ENCODE assay signal across 22 cellular contexts in the genomic region with DNA sequence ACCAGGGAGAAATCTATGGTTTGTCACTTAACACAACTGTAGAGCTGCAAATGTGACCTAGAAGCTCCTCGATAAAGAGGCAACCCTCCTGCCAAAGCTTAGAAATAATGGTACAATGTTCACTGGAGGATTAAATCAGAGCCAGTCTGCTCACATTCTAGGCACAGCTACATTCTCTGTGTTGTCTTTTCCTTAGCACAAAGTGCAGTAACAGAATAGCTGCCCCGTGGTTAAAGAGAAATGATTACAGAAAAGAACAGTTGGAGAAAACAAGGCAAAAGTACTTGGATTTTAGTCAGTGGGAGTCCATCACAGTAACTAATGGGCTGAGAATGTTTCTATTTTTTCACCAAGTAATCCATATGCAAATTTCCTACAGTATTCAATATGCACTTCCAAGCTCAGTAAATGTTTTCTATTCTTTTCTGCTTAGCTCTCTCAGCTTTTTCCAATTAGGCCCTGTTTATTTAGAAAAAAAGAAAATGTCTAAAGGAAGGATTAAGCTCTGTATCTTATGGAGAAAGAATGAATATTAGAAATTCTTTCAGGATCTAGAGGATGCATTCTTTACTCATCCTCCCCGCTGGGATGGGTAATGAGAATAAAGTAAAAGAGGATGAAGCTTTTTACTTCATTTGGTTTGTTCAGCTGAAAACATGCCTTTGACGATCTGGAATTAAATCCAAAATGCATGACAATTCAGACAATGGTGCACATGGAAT.
DNase-seq lines count a peak whose midpoint lies in the region; ATAC-seq and TF ChIP-seq lines count a peak whose summit lies in the region.
"Had no signal": no experiment of that assay in that cellular context is flagged by ENCODE, and none has a peak within 500 bp of the region (broad histone marks: within the 10 kb centered on the region; RNA-seq: fewer than 3 reads in every experiment).

No MANE protein-coding gene starts in this region.

- no peaks in the 10 kb centered on the region for H3K27me3 ChIP-seq in brain microvascular endothelial cell (replicated peaks)
- no peaks in the 10 kb centered on the region for H3K27me3 ChIP-seq in iPS-20b (ENCODE audit: insufficient read depth, low read length)
- H3K27me3 ChIP-seq: tibial nerve had no signal

- H3K4me1 Mint-ChIP-seq in stimulated activated naive CD8-positive, alpha-beta T cell treated with anti-CD3 and anti-CD28 coated beads, Interleukin-15, Interleukin-2, amounts not matched to agents 100 ng/mL and 50 ng/mL, for 24 hours (ENCODE audit: low read depth) = peaks cover 12% of the 10 kb centered on the region
- peaks cover 11% of the 10 kb centered on the region for H3K4me1 Mint-ChIP-seq in stimulated activated naive CD8-positive, alpha-beta T cell treated with anti-CD3 and anti-CD28 coated beads, Interleukin-15, amount 100 ng/mL, for 72 hours
- peaks cover 45% of the 10 kb centered on the region for H3K4me1 Mint-ChIP-seq in nephron progenitor cell
- H3K4me1 Mint-ChIP-seq: central memory CD8-positive, alpha-beta T cell had no signal

- H3K36me3 ChIP-seq in brain microvascular endothelial cell (replicated peaks) (no peaks in the 10 kb centered on the region), iPS-20b (ENCODE audit: insufficient read depth, low read depth, low read length) (no peaks in the 10 kb centered on the region)
- H3K36me3 ChIP-seq: tibial nerve had no signal

- no peak overlapping the region; the same call in 1 of the 2 replicates for H3K9ac ChIP-seq in iPS-20b (ENCODE audit: low read depth, low read length)
- H3K9ac ChIP-seq: KMS-11 had no signal

- no peaks in the 10 kb centered on the region for H3K9me3 ChIP-seq in iPS-20b (ENCODE audit: insufficient read depth, low read depth, low read length)
- H3K9me3 ChIP-seq: psoas muscle, tibial nerve had no signal

- no peak overlapping the region for H3K4me3 ChIP-seq in brain microvascular endothelial cell (ENCODE audit: low read depth, low read length)
- peak overlapping the region; percentile 5 for H3K4me3 ChIP-seq in iPS-20b (ENCODE audit: low read length)
- H3K4me3 ChIP-seq: psoas muscle, skin epidermis, tibial nerve had no signal

- H3K9me3 Mint-ChIP-seq in stimulated activated naive CD8-positive, alpha-beta T cell treated with anti-CD3 and anti-CD28 coated beads, Interleukin-15, Interleukin-2, amounts not matched to agents 100 ng/mL and 50 ng/mL, for 24 hours = no peaks in the 10 kb centered on the region
- no peaks in the 10 kb centered on the region for H3K9me3 Mint-ChIP-seq in stimulated activated naive CD8-positive, alpha-beta T cell treated with anti-CD3 and anti-CD28 coated beads, Interleukin-15, amount 100 ng/mL, for 72 hours
- H3K9me3 Mint-ChIP-seq in nephron progenitor cell = no peaks in the 10 kb centered on the region
- H3K9me3 Mint-ChIP-seq: central memory CD8-positive, alpha-beta T cell; neural crest cell had no signal

- no peak for TF ChIP-seq CTCF in brain microvascular endothelial cell (IDR thresholded peaks at IDR 0.05; ENCODE audit: low read depth, low read length, missing control alignments)
- TF ChIP-seq CTCF in nephron progenitor cell (IDR thresholded peaks at IDR 0.05) = no peak

- in situ Hi-C loops in brain microvascular endothelial cell (cut with HindIII; ENCODE audit: low pct_ligation_motif_present, low sequenced_read_pairs) = no loop called here

- H3K27ac Mint-ChIP-seq in stimulated activated naive CD8-positive, alpha-beta T cell treated with anti-CD3 and anti-CD28 coated beads, Interleukin-15, Interleukin-2, amounts not matched to agents 100 ng/mL and 50 ng/mL, for 24 hours = peak overlapping the region; percentile 32
- no peak overlapping the region for H3K27ac Mint-ChIP-seq in stimulated activated naive CD8-positive, alpha-beta T cell treated with anti-CD3 and anti-CD28 coated beads, Interleukin-15, amount 100 ng/mL, for 72 hours
- no peak overlapping the region for H3K27ac Mint-ChIP-seq in nephron progenitor cell

- H3K4me1 ChIP-seq in iPS-20b (ENCODE audit: insufficient read depth, low read length) = peaks cover 32% of the 10 kb centered on the region
- H3K4me1 ChIP-seq: psoas muscle had no signal

- H3K36me3 Mint-ChIP-seq in stimulated activated naive CD8-positive, alpha-beta T cell treated with anti-CD3 and anti-CD28 coated beads, Interleukin-15, Interleukin-2, amounts not matched to agents 100 ng/mL and 50 ng/mL, for 24 hours (ENCODE audit: low read depth) = no peaks in the 10 kb centered on the region
- no peaks in the 10 kb centered on the region for H3K36me3 Mint-ChIP-seq in nephron progenitor cell (ENCODE audit: low read depth)

- peak overlapping the region; percentile 20 for H3K27ac ChIP-seq in brain microvascular endothelial cell
- peak overlapping the region; percentile 5 for H3K27ac ChIP-seq in iPS-20b (ENCODE audit: low read length)
- H3K27ac ChIP-seq: C4-2B, KMS-11, psoas muscle had no signal

- no peak overlapping the region for H3K4me3 Mint-ChIP-seq in stimulated activated naive CD8-positive, alpha-beta T cell treated with anti-CD3 and anti-CD28 coated beads, Interleukin-15, Interleukin-2, amounts not matched to agents 100 ng/mL and 50 ng/mL, for 24 hours
- no peak overlapping the region for H3K4me3 Mint-ChIP-seq in stimulated activated naive CD8-positive, alpha-beta T cell treated with anti-CD3 and anti-CD28 coated beads, Interleukin-15, amount 100 ng/mL, for 72 hours
- no peak overlapping the region for H3K4me3 Mint-ChIP-seq in nephron progenitor cell
- H3K4me3 Mint-ChIP-seq: central memory CD8-positive, alpha-beta T cell had no signal

- H3K27me3 Mint-ChIP-seq in stimulated activated naive CD8-positive, alpha-beta T cell treated with anti-CD3 and anti-CD28 coated beads, Interleukin-15, Interleukin-2, amounts not matched to agents 100 ng/mL and 50 ng/mL, for 24 hours = peaks cover 6% of the 10 kb centered on the region
- H3K27me3 Mint-ChIP-seq in stimulated activated naive CD8-positive, alpha-beta T cell treated with anti-CD3 and anti-CD28 coated beads, Interleukin-15, amount 100 ng/mL, for 72 hours = no peaks in the 10 kb centered on the region
- no peaks in the 10 kb centered on the region for H3K27me3 Mint-ChIP-seq in nephron progenitor cell (ENCODE audit: low read depth, poor library complexity)

- ATAC-seq in stimulated activated naive CD8-positive, alpha-beta T cell treated with anti-CD3 and anti-CD28 coated beads, Interleukin-15, amount 100 ng/mL, for 72 hours = no peak
- no peak for ATAC-seq in activated CD4-positive, CD25-positive, alpha-beta regulatory T cell treated with anti-CD3 and anti-CD28 coated beads, Interleukin-2, amount 50 U/mL, for 24 hours
- ATAC-seq: PC-3 had no signal

- DNase-seq in stimulated activated naive CD8-positive, alpha-beta T cell treated with anti-CD3 and anti-CD28 coated beads, Interleukin-15, amount 100 ng/mL, for 72 hours = no peak
- DNase-seq in brain microvascular endothelial cell (no peak), cerebellum (ENCODE audit: low spot score) (no peak), Kasumi-1 (lab: John Stamatoyannopoulos, UW) (no peak), nephron progenitor cell (no peak)
- DNase-seq: 8988T, activated gamma-delta T cell, GF-D8, NCI-H1930, NCI-H345, PC-3, psoas muscle, SHP77 had no signal
